8 cellular contexts compared by ENCODE assay signal in the genomic region with DNA sequence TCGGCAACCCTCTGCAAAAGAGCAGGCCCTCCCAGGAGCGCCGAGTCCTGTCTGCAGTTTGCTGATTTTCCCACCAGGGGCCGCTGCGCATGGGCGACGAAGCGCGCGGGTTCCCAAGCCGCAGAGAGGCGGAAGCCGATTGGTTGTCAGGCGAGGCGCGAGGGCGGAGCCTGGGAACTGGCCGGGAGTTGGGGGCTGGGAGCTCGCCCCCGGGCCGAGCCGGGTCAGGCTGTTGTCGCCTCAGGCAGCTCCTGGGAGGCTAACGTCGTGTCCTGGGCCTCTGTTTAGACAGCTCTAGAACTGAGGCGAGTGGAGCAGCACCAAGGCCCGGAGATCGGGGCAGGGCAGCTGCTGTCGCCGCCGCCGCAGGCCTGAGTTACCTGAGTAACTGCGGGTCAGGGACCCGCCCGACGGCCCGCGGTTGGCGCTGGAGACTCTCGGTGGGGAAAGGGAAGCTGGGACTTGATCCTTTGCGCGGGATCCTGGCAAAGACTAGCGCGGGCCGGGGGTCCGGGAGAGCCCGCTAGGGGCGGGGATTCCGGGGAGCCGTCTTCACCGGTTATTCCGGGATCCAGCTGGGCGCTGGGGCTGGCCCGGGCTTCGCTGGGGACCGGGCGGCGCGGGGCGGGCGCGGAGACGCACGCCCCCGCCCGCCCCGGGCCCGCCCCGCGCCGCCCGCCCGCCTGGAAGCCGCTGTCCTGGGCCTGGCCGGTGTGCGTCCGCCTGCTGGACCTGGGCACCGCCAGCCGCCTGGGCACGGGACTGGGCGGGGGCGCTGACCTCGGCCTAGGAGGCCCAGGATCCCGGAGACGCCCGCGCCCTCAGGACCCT.
A peak's percentile ranks its signal among the peaks of the same experiment; 100 is the strongest.
DNase-seq lines count a peak whose midpoint lies in the region; ATAC-seq and TF ChIP-seq lines count a peak whose summit lies in the region.

A gene (plus strand): TSS at position 688 of the 831 bp plus-strand sequence. CDS start 607 bp downstream, outside the sequence.

- H3K4me3 ChIP-seq in AG09309 (ENCODE audit: control insufficient read depth, low read depth, low read length), result peak within 1 kb of the TSS; percentile 57

- ATAC-seq in GM18909 (IDR thresholded peaks at IDR 0.05; ENCODE audit: poor library complexity, unreplicated experiment) (peak; percentile 58), HG03175 (IDR thresholded peaks at IDR 0.05; ENCODE audit: unreplicated experiment) (peak; percentile 59)

- DNase-seq in AG09309 (ENCODE audit: low read depth), result peak; percentile 67
- peak; percentile 98 for DNase-seq in NCI-H2227 treated with DMSO at 0.1 percent for 48 hours (lab: John Stamatoyannopoulos, UW)
- DNase-seq in activated CD4-positive, CD25-positive, alpha-beta regulatory T cell (lab: John Stamatoyannopoulos, UW), result peak; percentile 93 to 98 (median 94)
- DNase-seq in central memory CD4-positive, alpha-beta T cell, result peak; percentile 96
- peak; percentile 97 for DNase-seq in islet precursor cell
- peak; percentile 97 to 99 (median 98) for DNase-seq in stimulated activated CD4-positive, alpha-beta T cell treated with anti-CD3 and anti-CD28 coated beads, Interleukin-12 subunit alpha, Interleukin-12 subunit beta, amount 100 ng/mL, for 48 hours (ENCODE audit: low read depth in 2 of 3, low spot score in 1 of 3)

- peak; percentile 91 for TF ChIP-seq CTCF in AG09309 (IDR thresholded peaks at IDR 0.05; ENCODE audit: control insufficient read depth, insufficient read depth, low read depth, low read length, missing control alignments)

Comparison
In these comparisons a context has a peak if more than half of its experiments do, and no peak if none do; other contexts are left out.
1. Peak in every context shown above with its lines: DNase-seq, ATAC-seq and H3K4me3 ChIP-seq.